8 cellular contexts compared by ENCODE assay signal in the genomic region with DNA sequence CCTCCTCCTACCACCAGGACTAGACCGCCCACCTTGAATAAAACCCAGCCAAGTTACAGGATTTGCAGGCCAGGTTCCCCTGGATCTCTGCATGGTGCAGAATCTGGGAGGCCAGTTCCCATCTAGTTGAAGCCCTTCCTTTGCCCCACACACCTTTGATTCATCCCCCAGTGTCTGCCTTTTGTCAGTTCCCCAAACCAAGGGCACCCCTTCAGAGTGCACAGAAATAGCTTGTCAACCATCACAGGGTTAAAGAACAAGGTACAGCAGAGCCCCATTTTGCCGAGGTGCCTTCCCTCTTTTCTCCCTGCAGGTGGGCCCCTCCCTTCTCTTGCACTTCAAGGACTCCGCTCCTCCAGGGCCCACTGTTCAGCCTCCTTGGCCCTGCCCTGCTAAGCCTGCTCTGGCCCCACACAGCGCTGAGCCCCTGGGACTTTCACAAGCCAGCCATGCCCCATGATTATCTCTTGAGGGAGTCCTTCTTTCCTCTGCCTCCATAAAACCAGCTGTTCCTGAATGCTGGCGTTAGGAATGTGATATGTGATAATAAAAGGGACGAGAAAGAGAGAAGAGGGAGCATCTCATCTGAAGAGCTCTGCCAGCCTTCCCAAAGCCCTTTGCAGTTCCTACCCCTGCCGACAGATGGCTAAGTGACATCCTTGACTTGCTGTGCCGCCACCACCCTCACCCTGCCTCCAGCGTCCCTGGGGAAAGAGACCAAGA.
DNase-seq lines count a peak whose midpoint lies in the region; ATAC-seq, FAIRE-seq and TF ChIP-seq lines count a peak whose summit lies in the region.

No MANE protein-coding gene starts in this region.

- peak; percentile 45 for TF ChIP-seq CTCF in fibroblast of mammary gland (conservative IDR thresholded peaks at IDR 0.05; ENCODE audit: control insufficient read depth, insufficient read depth, low read depth, low read length)

- H3K36me3 ChIP-seq in CD4-positive, alpha-beta memory T cell (ENCODE audit: insufficient read depth, low read length) = no peaks in the 10 kb centered on the region

- no peak for TF ChIP-seq POLR2A in GM12891 (IDR thresholded peaks at IDR 0.05; ENCODE audit: low read depth, low read length)

- no peaks in the 10 kb centered on the region for H3K36me3 Mint-ChIP-seq in CD4-positive, alpha-beta memory T cell
- no peaks in the 10 kb centered on the region for H3K36me3 Mint-ChIP-seq in activated CD4-positive, alpha-beta T cell treated with anti-CD3 and anti-CD28 coated beads, Interleukin-2, amount 10 ng/mL, durations not matched to agents 24 days and 14 days (ENCODE audit: low read depth)

- no peaks in the 10 kb centered on the region for H3K4me1 Mint-ChIP-seq in CD4-positive, alpha-beta memory T cell
- peaks cover 1% of the 10 kb centered on the region for H3K4me1 Mint-ChIP-seq in activated CD4-positive, alpha-beta T cell treated with anti-CD3 and anti-CD28 coated beads, Interleukin-2, amount 10 ng/mL, durations not matched to agents 24 days and 14 days

- no peak overlapping the region for H3K27ac ChIP-seq in CD4-positive, alpha-beta memory T cell (ENCODE audit: low read depth, low read length)

- H3K27me3 ChIP-seq in CD4-positive, alpha-beta memory T cell (ENCODE audit: insufficient read depth, low read length) = no peaks in the 10 kb centered on the region

- H3K9me3 ChIP-seq in CD4-positive, alpha-beta memory T cell (ENCODE audit: control insufficient read depth in 1 of 2, low read length in 2 of 2) = no peaks in the 10 kb centered on the region

- intact Hi-C loops in CD4-positive, alpha-beta memory T cell (cut with micrococcal nuclease) = no loop called here
- intact Hi-C loops in activated CD4-positive, alpha-beta T cell treated with anti-CD3 and anti-CD28 coated beads, Interleukin-2, amount 10 ng/mL, durations not matched to agents 24 days and 14 days (cut with micrococcal nuclease) = no loop called here

- ATAC-seq in HG02852 (IDR thresholded peaks at IDR 0.05; ENCODE audit: unreplicated experiment) = peak; percentile 64

- H3K4me1 ChIP-seq in CD4-positive, alpha-beta memory T cell (ENCODE audit: insufficient read depth, low read length) = no peaks in the 10 kb centered on the region

- CTCF ChIA-PET in CD4-positive, alpha-beta memory T cell (lab: Charles Lee; ENCODE audit: partially characterized antibody) = interaction anchor here (0.9 to 5.9 kb wide), 4 partner anchors 9 to 1047 kb away, joined by 3 to 34 read pairs (median 7); no protein-coding TSS in a partner anchor

- no peak for FAIRE-seq in GM12891 (lab: Jason Lieb, UNC)

- DNase-seq in CD4-positive, alpha-beta memory T cell = peak in 4 of 5 donors; percentile 9 to 12 (median 11)
- peak; percentile 74 for DNase-seq in activated CD4-positive, alpha-beta T cell treated with anti-CD3 and anti-CD28 coated beads, Interleukin-2, amount 10 ng/mL, durations not matched to agents 24 days and 14 days
- no peak for DNase-seq in fibroblast of mammary gland (ENCODE audit: low read depth)
- DNase-seq in stimulated activated CD4-positive, alpha-beta T cell treated with anti-CD3 and anti-CD28 coated beads, Interleukin-2, amount 100 ng/mL, for 24 hours = peak; percentile 49 to 58
- DNase-seq in RKO (ENCODE audit: low spot score) = no peak
- no peak for DNase-seq in NOMO-1 treated with DMSO at 0.1 percent for 48 hours (lab: John Stamatoyannopoulos, UW; ENCODE audit: unreplicated experiment)
- no peak for DNase-seq in GM12891 (ENCODE audit: insufficient read length, low spot score)

- peaks cover 0 to 1% of the 10 kb centered on the region in 2 donors for H3K27me3 Mint-ChIP-seq in CD4-positive, alpha-beta memory T cell
- H3K27me3 Mint-ChIP-seq in activated CD4-positive, alpha-beta T cell treated with anti-CD3 and anti-CD28 coated beads, Interleukin-2, amount 10 ng/mL, durations not matched to agents 24 days and 14 days = peaks cover 8% of the 10 kb centered on the region

- no peak overlapping the region for H3K4me3 ChIP-seq in CD4-positive, alpha-beta memory T cell (ENCODE audit: low read length in 2 of 2)
- H3K4me3 ChIP-seq in fibroblast of mammary gland (ENCODE audit: control insufficient read depth, low read depth, low read length) = no peak overlapping the region

- POLR2A ChIA-PET in CD4-positive, alpha-beta memory T cell (lab: Charles Lee; ENCODE audit: partially characterized antibody) = no interaction called here

- H3K27ac Mint-ChIP-seq in CD4-positive, alpha-beta memory T cell = peak overlapping the region in 1 of 7 donors; percentile 30
- H3K27ac Mint-ChIP-seq in activated CD4-positive, alpha-beta T cell treated with anti-CD3 and anti-CD28 coated beads, Interleukin-2, amount 10 ng/mL, durations not matched to agents 24 days and 14 days = no peak overlapping the region

- no peaks in the 10 kb centered on the region for H3K9me3 Mint-ChIP-seq in CD4-positive, alpha-beta memory T cell
- H3K9me3 Mint-ChIP-seq in activated CD4-positive, alpha-beta T cell treated with anti-CD3 and anti-CD28 coated beads, Interleukin-2, amount 10 ng/mL, durations not matched to agents 24 days and 14 days = no peaks in the 10 kb centered on the region

- H3K4me3 Mint-ChIP-seq in CD4-positive, alpha-beta memory T cell = no peak overlapping the region
- H3K4me3 Mint-ChIP-seq in activated CD4-positive, alpha-beta T cell treated with anti-CD3 and anti-CD28 coated beads, Interleukin-2, amount 10 ng/mL, durations not matched to agents 24 days and 14 days = no peak overlapping the region

TF ChIP-seq in GM12891, 5 proteins besides CTCF, POLR2A, EP300 and RAD21:
- no peak for TF ChIP-seq PAX5 (IDR thresholded peaks at IDR 0.05; ENCODE audit: insufficient read depth, low read length, severe bottlenecking)

Comparison
In these comparisons a context has a peak if more than half of its experiments do, and no peak if none do; other contexts are left out.
1. DNase-seq: peak in CD4-positive, alpha-beta memory T cell (4 of 5), activated CD4-positive, alpha-beta T cell treated with anti-CD3 and anti-CD28 coated beads, Interleukin-2, amount 10 ng/mL, durations not matched to agents 24 days and 14 days (single experiment) and stimulated activated CD4-positive, alpha-beta T cell treated with anti-CD3 and anti-CD28 coated beads, Interleukin-2, amount 100 ng/mL, for 24 hours (2 of 2); none in fibroblast of mammary gland (single experiment), RKO (single experiment), NOMO-1 treated with DMSO at 0.1 percent for 48 hours (single experiment) and GM12891 (single experiment).